Comparison of ENCODE assay signal across 8 cellular contexts in genomic region chr1:53326088-53326597, GRCh38. TPM values are rescaled to one million over a fixed set of nuclear protein-coding genes. Genes with fewer than 3 reads are reported as not detected.
DNase-seq lines count a peak whose midpoint lies in the region; ATAC-seq, FAIRE-seq and TF ChIP-seq lines count a peak whose summit lies in the region.

No MANE protein-coding gene starts in this region.

- H3K4me3 ChIP-seq in SU-DHL-6 (ENCODE audit: insufficient read depth, low read length, poor library complexity, severe bottlenecking) (peak overlapping the region; percentile 76), left ventricle myocardium inferior (peak overlapping the region; percentile 82)

- H3K9me2 ChIP-seq in SU-DHL-6 (replicated peaks; ENCODE audit: insufficient read depth, low read length) = no peaks in the 10 kb centered on the region

- no peaks in the 10 kb centered on the region for H3K9me3 Mint-ChIP-seq in activated naive CD8-positive, alpha-beta T cell treated with anti-CD3 and anti-CD28 coated beads, Interleukin-2, amount 50 U/mL, for 24 hours
- H3K9me3 Mint-ChIP-seq in progenitor cell of endocrine pancreas (ENCODE audit: low read depth) = no peaks in the 10 kb centered on the region

- H3K4me3 Mint-ChIP-seq in activated naive CD8-positive, alpha-beta T cell treated with anti-CD3 and anti-CD28 coated beads, Interleukin-2, amount 50 U/mL, for 24 hours = peak overlapping the region; percentile 88
- H3K4me3 Mint-ChIP-seq in progenitor cell of endocrine pancreas (ENCODE audit: low read depth) = peak overlapping the region; percentile 81

- peak; percentile 85 for ATAC-seq in HG02763 (IDR thresholded peaks at IDR 0.05; ENCODE audit: unreplicated experiment)
- peak; percentile 92 for ATAC-seq in activated naive CD8-positive, alpha-beta T cell treated with anti-CD3 and anti-CD28 coated beads, Interleukin-2, amount 50 U/mL, for 24 hours

- H3K27me3 ChIP-seq in SU-DHL-6 (ENCODE audit: low read length) (no peaks in the 10 kb centered on the region), left ventricle myocardium inferior (ENCODE audit: low read depth) (peaks cover 42% of the 10 kb centered on the region)

- intact Hi-C loops in left ventricle myocardium inferior (cut with micrococcal nuclease) = no loop called here

- peaks cover 43% of the 10 kb centered on the region for H3K36me3 Mint-ChIP-seq in activated naive CD8-positive, alpha-beta T cell treated with anti-CD3 and anti-CD28 coated beads, Interleukin-2, amount 50 U/mL, for 24 hours (ENCODE audit: low read depth)
- H3K36me3 Mint-ChIP-seq in progenitor cell of endocrine pancreas (ENCODE audit: insufficient read depth) = no peaks in the 10 kb centered on the region

- peaks cover 24% of the 10 kb centered on the region for H3K4me1 Mint-ChIP-seq in activated naive CD8-positive, alpha-beta T cell treated with anti-CD3 and anti-CD28 coated beads, Interleukin-2, amount 50 U/mL, for 24 hours
- H3K4me1 Mint-ChIP-seq in progenitor cell of endocrine pancreas (ENCODE audit: low read depth) = peaks cover 9% of the 10 kb centered on the region

- FAIRE-seq in GM12892 (lab: Jason Lieb, UNC) = peak; percentile 97

- H3F3A ChIP-seq in SU-DHL-6 (ENCODE audit: insufficient read depth) = peaks cover 9% of the 10 kb centered on the region

- H3K36me3 ChIP-seq in SU-DHL-6 (ENCODE audit: low read length) = peaks cover 8% of the 10 kb centered on the region
- no peaks in the 10 kb centered on the region for H3K36me3 ChIP-seq in left ventricle myocardium inferior

- peak; percentile 96 for DNase-seq in GM12892 (ENCODE audit: insufficient read length)
- DNase-seq in NCI-H128 (lab: John Stamatoyannopoulos, UW; ENCODE audit: unreplicated experiment) = peak; percentile 84
- peak; percentile 96 for DNase-seq in activated naive CD8-positive, alpha-beta T cell treated with anti-CD3 and anti-CD28 coated beads, Interleukin-2, amount 50 U/mL, for 24 hours
- DNase-seq in left ventricle myocardium inferior = peak; percentile 87
- DNase-seq in progenitor cell of endocrine pancreas (ENCODE audit: low spot score, unreplicated experiment) = peak; percentile 51
- peak; percentile 89 for DNase-seq in ureter (ENCODE audit: low spot score)

- H3K79me2 ChIP-seq in SU-DHL-6 (ENCODE audit: insufficient read depth, low read length) = peaks cover 65% of the 10 kb centered on the region

- H3K9ac ChIP-seq in SU-DHL-6 (ENCODE audit: low read length) = peak overlapping the region; percentile 97

- peak overlapping the region; percentile 96 for H3K27ac Mint-ChIP-seq in activated naive CD8-positive, alpha-beta T cell treated with anti-CD3 and anti-CD28 coated beads, Interleukin-2, amount 50 U/mL, for 24 hours
- H3K27ac Mint-ChIP-seq in progenitor cell of endocrine pancreas = peak overlapping the region; percentile 81

- no peaks in the 10 kb centered on the region for H3K27me3 Mint-ChIP-seq in activated naive CD8-positive, alpha-beta T cell treated with anti-CD3 and anti-CD28 coated beads, Interleukin-2, amount 50 U/mL, for 24 hours
- peaks cover 65% of the 10 kb centered on the region for H3K27me3 Mint-ChIP-seq in progenitor cell of endocrine pancreas

- H3K4me1 ChIP-seq in left ventricle myocardium inferior = peaks cover 25% of the 10 kb centered on the region

- peaks cover 3% of the 10 kb centered on the region; the same call in 1 of the 2 replicates for H4K20me1 ChIP-seq in SU-DHL-6 (ENCODE audit: low read depth, low read length)

- H2AFZ ChIP-seq in SU-DHL-6 (ENCODE audit: low read depth, low read length, severe bottlenecking) = peak overlapping the region; percentile 55

- TF ChIP-seq POLR2A in GM12892 (IDR thresholded peaks at IDR 0.05; ENCODE audit: low read depth, low read length) = peak; percentile 87

- peak overlapping the region; percentile 93 for H3K27ac ChIP-seq in SU-DHL-6 (ENCODE audit: low read depth, low read length)
- H3K27ac ChIP-seq in left ventricle myocardium inferior (replicated peaks) = peak overlapping the region; percentile 68

- no peaks in the 10 kb centered on the region for H3K9me3 ChIP-seq in SU-DHL-6 (ENCODE audit: insufficient read depth, low read length)
- no peaks in the 10 kb centered on the region for H3K9me3 ChIP-seq in left ventricle myocardium inferior (replicated peaks)

- TF ChIP-seq CTCF in SU-DHL-6 (IDR thresholded peaks at IDR 0.05; ENCODE audit: insufficient read depth, low read length, poor library complexity, severe bottlenecking) (no peak), left ventricle myocardium inferior (IDR thresholded peaks at IDR 0.05; ENCODE audit: borderline replicate concordance) (no peak), progenitor cell of endocrine pancreas (IDR thresholded peaks at IDR 0.05; ENCODE audit: unreplicated experiment) (no peak)

- peak overlapping the region; percentile 87 for H3K4me2 ChIP-seq in SU-DHL-6 (ENCODE audit: low read depth, low read length, poor library complexity, severe bottlenecking)

RNA-seq across cellular contexts. Expression of gene LRP8, which starts 1.7 kb away (rescaled TPM):
- polyA plus RNA-seq in GM12892 (2012; ENCODE audit: missing spikeins) = 16.3 TPM
- total RNA-seq in left ventricle myocardium inferior (1.8 TPM), progenitor cell of endocrine pancreas (4.4 and 5.2 TPM in 2 replicates), ureter (11.3 TPM)

Comparison
In these comparisons a context has a peak if more than half of its experiments do, and no peak if none do; other contexts are left out.
1. Peak in every context shown above with its lines: DNase-seq, ATAC-seq, H3K4me3 ChIP-seq and H3K27ac ChIP-seq.